In the genomic region with DNA sequence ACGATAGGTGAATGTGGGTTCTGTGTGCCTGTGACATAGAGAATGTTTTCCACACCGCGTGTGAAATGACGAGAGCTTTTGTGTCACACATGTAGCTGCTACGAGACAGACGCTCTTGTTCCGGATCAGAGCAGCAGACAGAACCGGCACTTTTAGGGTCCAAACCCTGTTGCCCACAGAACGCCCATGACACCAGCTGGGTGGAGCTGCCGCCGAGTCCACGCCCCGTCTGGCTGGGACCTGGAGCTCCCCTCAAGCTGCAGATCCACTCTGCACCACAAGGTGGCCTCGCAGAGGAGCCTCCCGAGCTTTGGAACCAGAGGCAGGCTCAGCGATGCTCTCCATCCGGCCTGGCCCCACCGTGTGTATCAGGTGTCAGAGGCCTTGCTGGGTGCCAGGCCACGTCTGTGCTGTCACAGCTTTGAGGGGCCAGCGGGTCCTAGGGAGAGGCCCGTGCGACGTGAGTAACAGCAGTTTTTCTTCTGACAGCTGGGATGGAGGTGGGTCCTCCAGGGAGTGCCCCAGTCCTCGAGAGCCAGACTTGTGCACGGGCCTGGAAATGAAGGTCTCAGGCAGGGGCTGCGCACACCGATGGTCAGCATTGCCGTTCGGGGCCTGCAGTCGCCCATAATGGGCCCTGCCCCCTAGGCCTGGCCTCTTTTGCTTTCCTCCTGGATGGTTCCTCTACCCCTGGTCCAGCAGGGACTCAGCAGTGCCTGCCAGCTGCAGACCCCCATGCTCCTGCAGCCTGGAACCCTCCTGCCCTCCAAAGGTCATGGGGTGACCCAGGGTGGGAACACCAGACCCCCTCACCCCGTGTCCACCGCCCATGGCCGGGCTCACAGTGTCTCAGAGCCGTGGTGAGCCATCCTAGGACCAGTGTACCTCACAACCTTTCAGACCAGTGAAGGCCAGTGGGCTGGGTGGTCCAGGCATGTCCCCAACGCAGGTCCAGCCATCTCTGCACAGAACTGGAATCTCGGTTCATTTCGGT, we compare ENCODE assay signal across 8 cellular contexts. TPM values are rescaled to one million over a fixed set of nuclear protein-coding genes. Genes with fewer than 3 reads are reported as not detected.
DNase-seq lines count a peak whose midpoint lies in the region; ATAC-seq and TF ChIP-seq lines count a peak whose summit lies in the region.

No MANE protein-coding gene starts in this region.

- no peak overlapping the region for H2AFZ ChIP-seq in Karpas-422 (ENCODE audit: low read length)
- H2AFZ ChIP-seq in neural progenitor cell (replicated peaks): no peak overlapping the region

- TF ChIP-seq EP300 in stomach (IDR thresholded peaks at IDR 0.05): no peak

- intact Hi-C loops in activated T-helper 2 cell treated with anti-CD3 and anti-CD28 coated beads, Interferon-gamma antibody, Interleukin-2, Interleukin-4, amounts not matched to agents 10 μg/mL and 5 μg/mL and 100 μg/mL, durations not matched to agents 14 hours and 24 hours and 36 hours (cut with micrococcal nuclease): loop anchor here (2.0 kb wide), 1 partner anchor 30 kb away; the partner anchor contains the start of genes CCDC127 and SDHA
- intact Hi-C loops in stomach (cut with DNase I; ENCODE audit: low total_unique reads): no loop called here

- no peak for TF ChIP-seq POLR2A in stomach (IDR thresholded peaks at IDR 0.05)

- H3K4me3 ChIP-seq in Karpas-422 (ENCODE audit: low read length): no peak overlapping the region
- H3K4me3 ChIP-seq in fibroblast of the aortic adventitia (ENCODE audit: low read depth, low read length): peak overlapping the region; percentile 38
- H3K4me3 ChIP-seq in neural progenitor cell: no peak overlapping the region
- H3K4me3 ChIP-seq in stomach: peak overlapping the region; percentile 20 to 29 (median 22)

- no peaks in the 10 kb centered on the region for H3K36me3 ChIP-seq in Karpas-422 (ENCODE audit: insufficient read depth, low read length)
- no peaks in the 10 kb centered on the region for H3K36me3 ChIP-seq in neural progenitor cell
- no peaks in the 10 kb centered on the region for H3K36me3 ChIP-seq in stomach

- H3K4me2 ChIP-seq in Karpas-422 (ENCODE audit: low read depth, low read length, poor library complexity, severe bottlenecking) (no peak overlapping the region), neural progenitor cell (peak overlapping the region; percentile 11)

- ATAC-seq in GM21825 (IDR thresholded peaks at IDR 0.05; ENCODE audit: unreplicated experiment): peak; percentile 74

- no peak overlapping the region for H3K27ac Mint-ChIP-seq in activated T-helper 2 cell treated with anti-CD3 and anti-CD28 coated beads, Interferon-gamma antibody, Interleukin-2, Interleukin-4, amounts not matched to agents 10 μg/mL and 5 μg/mL and 100 μg/mL, durations not matched to agents 14 hours and 24 hours and 36 hours
- no peak overlapping the region for H3K27ac Mint-ChIP-seq in neural progenitor cell

- TF ChIP-seq CTCF in fibroblast of the aortic adventitia (IDR thresholded peaks at IDR 0.05; ENCODE audit: insufficient read depth, low read length): peak; percentile 95
- peak; percentile 87 for TF ChIP-seq CTCF in neural progenitor cell (IDR thresholded peaks at IDR 0.05)
- TF ChIP-seq CTCF in stomach (IDR thresholded peaks at IDR 0.05): peak in 6 of 7 experiments; percentile 71 to 97 (median 92)

- no peaks in the 10 kb centered on the region for H3K79me2 ChIP-seq in Karpas-422 (ENCODE audit: low read length)
- H3K79me2 ChIP-seq in neural progenitor cell (ENCODE audit: low read depth): no peaks in the 10 kb centered on the region

- no peaks in the 10 kb centered on the region for H3K36me3 Mint-ChIP-seq in activated T-helper 2 cell treated with anti-CD3 and anti-CD28 coated beads, Interferon-gamma antibody, Interleukin-2, Interleukin-4, amounts not matched to agents 10 μg/mL and 5 μg/mL and 100 μg/mL, durations not matched to agents 14 hours and 24 hours and 36 hours (ENCODE audit: low read depth)
- no peaks in the 10 kb centered on the region for H3K36me3 Mint-ChIP-seq in neural progenitor cell

- no peaks in the 10 kb centered on the region for H3F3A ChIP-seq in neural progenitor cell (ENCODE audit: low read depth)

- H3K9me2 ChIP-seq in Karpas-422 (replicated peaks; ENCODE audit: insufficient read depth, low read length): no peaks in the 10 kb centered on the region

- H3K27me3 ChIP-seq in Karpas-422 (ENCODE audit: low read length): no peaks in the 10 kb centered on the region
- H3K27me3 ChIP-seq in neural progenitor cell: no peaks in the 10 kb centered on the region
- H3K27me3 ChIP-seq in stomach: peaks cover 0 to 45% (median 9%) of the 10 kb centered on the region in 3 donors

- no peaks in the 10 kb centered on the region for H3K9me3 ChIP-seq in Karpas-422 (ENCODE audit: low read length)
- no peaks in the 10 kb centered on the region for H3K9me3 ChIP-seq in neural progenitor cell (ENCODE audit: low read depth)
- H3K9me3 ChIP-seq in stomach: no peaks in the 10 kb centered on the region

- H3K27ac ChIP-seq in Karpas-422 (ENCODE audit: low read length) (no peak overlapping the region), neural progenitor cell (no peak overlapping the region), stomach (peak overlapping the region in 1 of 5 donors; percentile 76)

- H3K9ac ChIP-seq in Karpas-422 (ENCODE audit: low read length) (peak overlapping the region; percentile 33; the same call in 1 of the 2 replicates), neural progenitor cell (no peak overlapping the region)

- H3K4me1 Mint-ChIP-seq in activated T-helper 2 cell treated with anti-CD3 and anti-CD28 coated beads, Interferon-gamma antibody, Interleukin-2, Interleukin-4, amounts not matched to agents 10 μg/mL and 5 μg/mL and 100 μg/mL, durations not matched to agents 14 hours and 24 hours and 36 hours (ENCODE audit: low read depth): peaks cover 8% of the 10 kb centered on the region
- peaks cover 12% of the 10 kb centered on the region for H3K4me1 Mint-ChIP-seq in neural progenitor cell

- peak; percentile 86 for DNase-seq in EH (ENCODE audit: low read depth)
- peak; percentile 96 for DNase-seq in Karpas-422
- DNase-seq in RPMI7951 (ENCODE audit: low read depth): peak; percentile 72
- DNase-seq in activated T-helper 2 cell treated with anti-CD3 and anti-CD28 coated beads, Interferon-gamma antibody, Interleukin-2, Interleukin-4, amounts not matched to agents 10 μg/mL and 5 μg/mL and 100 μg/mL, durations not matched to agents 14 hours and 24 hours and 36 hours (ENCODE audit: low spot score): peak; percentile 83
- DNase-seq in fibroblast of the aortic adventitia (ENCODE audit: low read depth): peak; percentile 81
- peak; percentile 92 for DNase-seq in neural progenitor cell (ENCODE audit: low spot score)
- peak; percentile 92 for DNase-seq in stomach

- no peaks in the 10 kb centered on the region for H3K9me3 Mint-ChIP-seq in activated T-helper 2 cell treated with anti-CD3 and anti-CD28 coated beads, Interferon-gamma antibody, Interleukin-2, Interleukin-4, amounts not matched to agents 10 μg/mL and 5 μg/mL and 100 μg/mL, durations not matched to agents 14 hours and 24 hours and 36 hours
- no peaks in the 10 kb centered on the region for H3K9me3 Mint-ChIP-seq in neural progenitor cell

- H4K20me1 ChIP-seq in Karpas-422 (ENCODE audit: insufficient read depth, low read depth, low read length): no peaks in the 10 kb centered on the region; the same call in 1 of the 2 replicates
- peaks cover 16% of the 10 kb centered on the region for H4K20me1 ChIP-seq in neural progenitor cell (ENCODE audit: low read depth)

- H3K4me1 ChIP-seq in Karpas-422 (ENCODE audit: low read length) (peaks cover 23% of the 10 kb centered on the region), neural progenitor cell (no peaks in the 10 kb centered on the region), stomach (peaks cover 22 to 41% (median 31%) of the 10 kb centered on the region in 4 donors)

- peaks cover 8% of the 10 kb centered on the region for H3K27me3 Mint-ChIP-seq in activated T-helper 2 cell treated with anti-CD3 and anti-CD28 coated beads, Interferon-gamma antibody, Interleukin-2, Interleukin-4, amounts not matched to agents 10 μg/mL and 5 μg/mL and 100 μg/mL, durations not matched to agents 14 hours and 24 hours and 36 hours (ENCODE audit: low read depth)
- peaks cover 5% of the 10 kb centered on the region for H3K27me3 Mint-ChIP-seq in neural progenitor cell (ENCODE audit: insufficient read depth, low read depth)

- 32 to 49% (median 40%) methylated on average over 24 to 37 of the region's 37 CpGs for WGBS in stomach, 5 donors

- H3K4me3 Mint-ChIP-seq in activated T-helper 2 cell treated with anti-CD3 and anti-CD28 coated beads, Interferon-gamma antibody, Interleukin-2, Interleukin-4, amounts not matched to agents 10 μg/mL and 5 μg/mL and 100 μg/mL, durations not matched to agents 14 hours and 24 hours and 36 hours (ENCODE audit: low read depth): no peak overlapping the region
- H3K4me3 Mint-ChIP-seq in neural progenitor cell: peak overlapping the region; percentile 38

RNA-seq across cellular contexts. Expression of gene LRRC14B, which starts 2.5 kb away (rescaled TPM):
- 0.48 TPM in 1 of 2 replicates, not detected in the other for total RNA-seq in Karpas-422 (2014; rRNA removed; shearing (Covaris generic); ENCODE audit: low replicate concordance)
- not detected in 2 replicates for total RNA-seq in RPMI7951 (2014; rRNA removed; shearing (Covaris generic))
- not detected in 2 replicates for total RNA-seq in activated T-helper 2 cell treated with anti-CD3 and anti-CD28 coated beads, Interferon-gamma antibody, Interleukin-2, Interleukin-4, amounts not matched to agents 10 μg/mL and 5 μg/mL and 100 μg/mL, durations not matched to agents 14 hours and 24 hours and 36 hours
- not detected in 2 replicates for total RNA-seq in fibroblast of the aortic adventitia (ENCODE audit: low replicate concordance)
- not detected in 2 replicates for total RNA-seq in neural progenitor cell (ENCODE audit: low replicate concordance)
- total RNA-seq in stomach: under 1 TPM in 1 of 5 donors, not detected in 4; 0.37 TPM
- under 1 TPM in 1 of 3 donors, not detected in 2; 0.05 TPM for polyA plus RNA-seq in stomach

RNA-seq across cellular contexts. Expression of gene CCDC127, which starts 29.2 kb away (rescaled TPM):
- total RNA-seq in Karpas-422 (2014; rRNA removed; shearing (Covaris generic); ENCODE audit: low replicate concordance): 2.6 and 4.7 TPM in 2 replicates
- 3.4 and 3.8 TPM in 2 replicates for total RNA-seq in RPMI7951 (2014; rRNA removed; shearing (Covaris generic))
- 6.5 and 7.3 TPM in 2 replicates for total RNA-seq in activated T-helper 2 cell treated with anti-CD3 and anti-CD28 coated beads, Interferon-gamma antibody, Interleukin-2, Interleukin-4, amounts not matched to agents 10 μg/mL and 5 μg/mL and 100 μg/mL, durations not matched to agents 14 hours and 24 hours and 36 hours
- total RNA-seq in fibroblast of the aortic adventitia (ENCODE audit: low replicate concordance) (8.2 and 8.3 TPM in 2 replicates), neural progenitor cell (ENCODE audit: low replicate concordance) (7.0 TPM in 2 replicates), stomach (1 to 10 TPM; 1.2 to 8.5 (median 5.5) TPM)
- polyA plus RNA-seq in stomach: 1 to 10 TPM; 1.5 to 1.9 (median 1.7) TPM

RNA-seq across cellular contexts. Expression of gene SDHA, which starts 29.3 kb away (rescaled TPM):
- total RNA-seq in Karpas-422 (2014; rRNA removed; shearing (Covaris generic); ENCODE audit: low replicate concordance): 54.0 and 62.3 TPM in 2 replicates
- 91.9 and 95.6 TPM in 2 replicates for total RNA-seq in RPMI7951 (2014; rRNA removed; shearing (Covaris generic))
- total RNA-seq in activated T-helper 2 cell treated with anti-CD3 and anti-CD28 coated beads, Interferon-gamma antibody, Interleukin-2, Interleukin-4, amounts not matched to agents 10 μg/mL and 5 μg/mL and 100 μg/mL, durations not matched to agents 14 hours and 24 hours and 36 hours: 154 and 157 TPM in 2 replicates
- total RNA-seq in fibroblast of the aortic adventitia (ENCODE audit: low replicate concordance) (92.6 and 116 TPM in 2 replicates), neural progenitor cell (ENCODE audit: low replicate concordance) (47.1 and 48.5 TPM in 2 replicates), stomach (100 to 1,000 TPM in 3 of 5 donors, 10 to 100 TPM in 2; 78.8 to 509 (median 116) TPM)
- 100 to 1,000 TPM in 2 of 3 donors, 10 to 100 TPM in 1; 96.7 to 114 (median 108) TPM for polyA plus RNA-seq in stomach

Comparison
In these comparisons a context has a peak if more than half of its experiments do, and no peak if none do; other contexts are left out.
1. H3K4me3 ChIP-seq: peak in fibroblast of the aortic adventitia (single experiment) and stomach (4 of 4); none in Karpas-422 (single experiment) and neural progenitor cell (single experiment).
2. Peak in every context shown above with its lines, with median percentiles within 50 percentile points of each other: DNase-seq and CTCF ChIP-seq.